12 cellular contexts compared by ENCODE assay signal in the genomic region with DNA sequence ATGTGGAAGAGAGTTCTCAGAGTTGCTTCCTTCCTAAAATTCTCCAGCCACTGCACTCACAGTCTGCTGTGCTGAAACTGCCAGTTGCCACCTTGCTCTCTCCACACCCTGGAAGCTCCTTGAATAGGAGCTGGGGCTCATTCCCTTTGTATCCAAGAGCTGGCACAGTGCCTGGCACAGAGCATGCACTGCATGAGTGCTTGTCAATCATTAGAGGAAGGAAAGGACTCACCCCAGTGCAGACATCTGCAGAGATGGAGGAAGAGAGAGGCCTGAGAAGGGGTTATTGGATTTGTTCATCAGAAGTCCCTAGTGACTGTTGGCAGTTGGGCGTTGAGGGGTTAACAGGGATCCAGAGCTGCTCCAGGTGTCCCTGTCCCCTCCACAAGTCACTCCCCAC. TPM values are rescaled to one million over a fixed set of nuclear protein-coding genes. Genes with fewer than 3 reads are reported as not detected.
DNase-seq lines count a peak whose midpoint lies in the region; ATAC-seq, FAIRE-seq and TF ChIP-seq lines count a peak whose summit lies in the region.
"Had no signal": no experiment of that assay in that cellular context is flagged by ENCODE, and none has a peak within 500 bp of the region (broad histone marks: within the 10 kb centered on the region; RNA-seq: fewer than 3 reads in every experiment).

No MANE protein-coding gene starts in this region.

- in situ Hi-C loops in Panc1 (cut with HindIII; ENCODE audit: low pct_unique_long_range_greater_than_20kb, low sequenced_read_pairs), result no loop called here

- H3K27ac ChIP-seq in Panc1 (ENCODE audit: low read length), result peak overlapping the region; percentile 44
- H3K27ac ChIP-seq in thymus (ENCODE audit: low read depth), result peak overlapping the region; percentile 55
- H3K27ac ChIP-seq: HL-60, VCaP had no signal

- peaks cover 28% of the 10 kb centered on the region for H3K4me1 ChIP-seq in Panc1 (ENCODE audit: control insufficient read depth, insufficient read depth, low read length)
- H3K4me1 ChIP-seq in thymus (ENCODE audit: control insufficient read depth, insufficient read depth, low read length), result peaks cover 56% of the 10 kb centered on the region

- H3K9me3 Mint-ChIP-seq in activated naive CD8-positive, alpha-beta T cell treated with anti-CD3 and anti-CD28 coated beads, Interleukin-2, amount 10 ng/mL, durations not matched to agents 7 days and 5 days, result no peaks in the 10 kb centered on the region
- H3K9me3 Mint-ChIP-seq in activated naive CD8-positive, alpha-beta T cell treated with anti-CD3 and anti-CD28 coated beads for 36 hours, result no peaks in the 10 kb centered on the region
- H3K9me3 Mint-ChIP-seq: nephron progenitor cell had no signal

- H3K4me3 ChIP-seq in Panc1 (ENCODE audit: low read depth in 2 of 2, low read length in 2 of 2) (no peak overlapping the region), thymus (ENCODE audit: low read length) (no peak overlapping the region)

- CTCF ChIA-PET in Panc1 (lab: Charles Lee), result no interaction called here

- H3K4me3 Mint-ChIP-seq in activated naive CD8-positive, alpha-beta T cell treated with anti-CD3 and anti-CD28 coated beads, Interleukin-2, amount 10 ng/mL, durations not matched to agents 7 days and 5 days, result no peak overlapping the region
- H3K4me3 Mint-ChIP-seq in activated naive CD8-positive, alpha-beta T cell treated with anti-CD3 and anti-CD28 coated beads for 36 hours, result no peak overlapping the region
- H3K4me3 Mint-ChIP-seq: nephron progenitor cell had no signal

- FAIRE-seq in urothelium cell line (lab: Jason Lieb, UNC), result no peak
- FAIRE-seq: G401.6 had no signal

- H3K36me3 Mint-ChIP-seq in activated naive CD8-positive, alpha-beta T cell treated with anti-CD3 and anti-CD28 coated beads, Interleukin-2, amount 10 ng/mL, durations not matched to agents 7 days and 5 days, result no peaks in the 10 kb centered on the region
- H3K36me3 Mint-ChIP-seq in activated naive CD8-positive, alpha-beta T cell treated with anti-CD3 and anti-CD28 coated beads for 36 hours, result no peaks in the 10 kb centered on the region

- peaks cover 16% of the 10 kb centered on the region for H3K27me3 Mint-ChIP-seq in activated naive CD8-positive, alpha-beta T cell treated with anti-CD3 and anti-CD28 coated beads, Interleukin-2, amount 10 ng/mL, durations not matched to agents 7 days and 5 days
- H3K27me3 Mint-ChIP-seq in activated naive CD8-positive, alpha-beta T cell treated with anti-CD3 and anti-CD28 coated beads for 36 hours, result no peaks in the 10 kb centered on the region

- H3K27me3 ChIP-seq in Panc1 (ENCODE audit: control insufficient read depth, insufficient read depth, low read length) (no peaks in the 10 kb centered on the region), thymus (ENCODE audit: control insufficient read depth, insufficient read depth) (no peaks in the 10 kb centered on the region)

- WGBS in thymus, result 63% methylated on average over 1 of the region's 1 CpG

- no peak overlapping the region for H3K27ac Mint-ChIP-seq in activated naive CD8-positive, alpha-beta T cell treated with anti-CD3 and anti-CD28 coated beads, Interleukin-2, amount 10 ng/mL, durations not matched to agents 7 days and 5 days
- no peak overlapping the region for H3K27ac Mint-ChIP-seq in activated naive CD8-positive, alpha-beta T cell treated with anti-CD3 and anti-CD28 coated beads for 36 hours
- H3K27ac Mint-ChIP-seq: nephron progenitor cell had no signal

- H3K36me3 ChIP-seq in Panc1 (ENCODE audit: control insufficient read depth, insufficient read depth, low read length), result no peaks in the 10 kb centered on the region
- H3K36me3 ChIP-seq in thymus (ENCODE audit: control insufficient read depth, insufficient read depth), result no peaks in the 10 kb centered on the region

- H3K4me1 Mint-ChIP-seq in activated naive CD8-positive, alpha-beta T cell treated with anti-CD3 and anti-CD28 coated beads, Interleukin-2, amount 10 ng/mL, durations not matched to agents 7 days and 5 days, result peaks cover 15% of the 10 kb centered on the region
- H3K4me1 Mint-ChIP-seq in activated naive CD8-positive, alpha-beta T cell treated with anti-CD3 and anti-CD28 coated beads for 36 hours, result peaks cover 21% of the 10 kb centered on the region

- BruUV-seq in Panc1 (replicated peaks; lab: Mats Ljungman, UMichigan), result no TSS peak

- peak; percentile 17 for DNase-seq in activated naive CD8-positive, alpha-beta T cell treated with anti-CD3 and anti-CD28 coated beads, Interleukin-2, amount 10 ng/mL, durations not matched to agents 7 days and 5 days
- no peak for DNase-seq in activated naive CD8-positive, alpha-beta T cell treated with anti-CD3 and anti-CD28 coated beads for 36 hours
- DNase-seq in Panc1 (ENCODE audit: low read depth, low spot score) (no peak), left colon (no peak), urothelium cell line (ENCODE audit: low spot score) (no peak)
- no peak for DNase-seq in stimulated activated naive CD8-positive, alpha-beta T cell treated with anti-CD3 and anti-CD28 coated beads, Interleukin-15, Interleukin-2, amounts not matched to agents 100 U/mL and 50 U/mL, for 24 hours
- DNase-seq: nephron progenitor cell had no signal

- TF ChIP-seq CTCF in Panc1 (IDR thresholded peaks at IDR 0.05), result no peak

- POLR2A ChIA-PET in activated naive CD8-positive, alpha-beta T cell treated with anti-CD3 and anti-CD28 coated beads, Interleukin-2, amount 10 ng/mL, durations not matched to agents 7 days and 5 days (lab: Charles Lee), result no interaction called here
- POLR2A ChIA-PET in Panc1 (lab: Charles Lee), result no interaction called here

- H3K9me3 ChIP-seq in Panc1 (ENCODE audit: control insufficient read depth, insufficient read depth, low read depth, low read length), result no peaks in the 10 kb centered on the region
- no peaks in the 10 kb centered on the region for H3K9me3 ChIP-seq in thymus (ENCODE audit: control insufficient read depth)

- intact Hi-C loops in Panc1 (cut with micrococcal nuclease; ENCODE audit: unreplicated experiment), result no loop called here
- intact Hi-C loops in left colon (cut with DNase I, micrococcal nuclease), result no loop called here

- ATAC-seq in activated naive CD8-positive, alpha-beta T cell treated with anti-CD3 and anti-CD28 coated beads, Interleukin-2, amount 10 ng/mL, durations not matched to agents 7 days and 5 days (ENCODE audit: low read depth), result no peak
- ATAC-seq in Panc1, result no peak
- peak; percentile 60 for ATAC-seq in left colon
- ATAC-seq in stimulated activated naive CD8-positive, alpha-beta T cell treated with anti-CD3 and anti-CD28 coated beads, Interleukin-15, Interleukin-2, amounts not matched to agents 100 U/mL and 50 U/mL, for 24 hours, result no peak
- no peak for ATAC-seq in HG03175 (IDR thresholded peaks at IDR 0.05; ENCODE audit: unreplicated experiment)

RNA-seq across cellular contexts. Expression of gene DUSP5, which starts 41.7 kb away (rescaled TPM):
- total RNA-seq in activated naive CD8-positive, alpha-beta T cell treated with anti-CD3 and anti-CD28 coated beads, Interleukin-2, amount 10 ng/mL, durations not matched to agents 7 days and 5 days, result 10 to 100 TPM; 23.1 to 24.3 TPM
- total RNA-seq in activated naive CD8-positive, alpha-beta T cell treated with anti-CD3 and anti-CD28 coated beads for 36 hours, result 10 to 100 TPM; 30.1 to 31.4 TPM
- 30.1 TPM for total RNA-seq in Panc1 (2021; ENCODE audit: unreplicated experiment)
- polyA plus RNA-seq in Panc1 (2012; ENCODE audit: insufficient read length), result 18.3 TPM
- 10 to 100 TPM in 1 of 2 donors, 1 to 10 TPM in 1; 7.1 to 52.2 TPM for total RNA-seq in left colon
- polyA plus RNA-seq in thymus, result 26.3 TPM
